1 cellular context compared by ENCODE assay signal in the genomic region with DNA sequence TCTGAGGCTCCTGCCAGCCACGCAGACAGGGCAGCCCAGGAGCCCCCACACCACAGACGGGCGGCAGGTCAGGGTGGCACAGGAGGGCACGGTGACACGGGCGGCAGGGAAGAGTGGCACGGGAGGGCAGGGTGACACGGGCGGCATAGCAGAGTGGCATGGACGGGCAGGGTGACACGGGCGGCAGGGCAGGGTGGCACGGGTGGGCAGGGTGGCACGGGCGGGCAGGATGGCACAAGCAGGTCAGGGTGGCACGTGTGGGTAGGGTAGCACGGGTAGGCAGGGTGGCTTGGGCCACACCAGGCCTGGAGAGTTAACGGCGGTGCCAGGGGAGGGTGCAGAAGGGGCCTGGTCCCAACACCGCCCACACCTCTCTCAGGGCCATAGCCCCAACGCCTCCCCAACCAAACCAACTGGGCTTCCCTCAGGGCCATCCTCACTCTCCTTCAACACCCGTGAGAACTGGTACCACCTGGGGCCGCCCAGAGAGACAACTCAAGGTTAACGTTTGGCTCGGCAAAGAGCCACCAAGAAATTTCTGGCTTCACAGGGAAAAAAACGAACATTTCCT.
TF ChIP-seq lines count a peak whose summit lies in the region.

No MANE protein-coding gene starts in this region.

TF ChIP-seq in GM12878, 131 proteins besides CTCF, POLR2A, EP300 and RAD21:
- TF ChIP-seq RELB (IDR thresholded peaks at IDR 0.05; ENCODE audit: low read depth) (no peak), SIX5 (IDR thresholded peaks at IDR 0.05; ENCODE audit: low read depth, low read length, severe bottlenecking) (no peak), SMC3 (IDR thresholded peaks at IDR 0.05; ENCODE audit: borderline replicate concordance, low read length) (no peak), ZNF207 (IDR thresholded peaks at IDR 0.05; ENCODE audit: borderline replicate concordance) (no peak), BRCA1 (IDR thresholded peaks at IDR 0.05; ENCODE audit: low read depth, low read length) (no peak), PML (IDR thresholded peaks at IDR 0.05; ENCODE audit: low read length) (no peak), IRF5 (IDR thresholded peaks at IDR 0.05; ENCODE audit: borderline replicate concordance) (no peak), TAF1 (IDR thresholded peaks at IDR 0.05; ENCODE audit: borderline replicate concordance, low read depth, low read length) (no peak), CREB1 (IDR thresholded peaks at IDR 0.05; ENCODE audit: low read depth) (no peak), NR2F1 (conservative IDR thresholded peaks at IDR 0.05) (no peak), WRNIP1 (IDR thresholded peaks at IDR 0.05; ENCODE audit: borderline replicate concordance, low read depth, low read length) (no peak), ZBED1 (IDR thresholded peaks at IDR 0.05; ENCODE audit: borderline replicate concordance) (no peak), NRF1 (conservative IDR thresholded peaks at IDR 0.05; ENCODE audit: low read depth, low read length) (no peak)
- TF ChIP-seq, protein P1, sequence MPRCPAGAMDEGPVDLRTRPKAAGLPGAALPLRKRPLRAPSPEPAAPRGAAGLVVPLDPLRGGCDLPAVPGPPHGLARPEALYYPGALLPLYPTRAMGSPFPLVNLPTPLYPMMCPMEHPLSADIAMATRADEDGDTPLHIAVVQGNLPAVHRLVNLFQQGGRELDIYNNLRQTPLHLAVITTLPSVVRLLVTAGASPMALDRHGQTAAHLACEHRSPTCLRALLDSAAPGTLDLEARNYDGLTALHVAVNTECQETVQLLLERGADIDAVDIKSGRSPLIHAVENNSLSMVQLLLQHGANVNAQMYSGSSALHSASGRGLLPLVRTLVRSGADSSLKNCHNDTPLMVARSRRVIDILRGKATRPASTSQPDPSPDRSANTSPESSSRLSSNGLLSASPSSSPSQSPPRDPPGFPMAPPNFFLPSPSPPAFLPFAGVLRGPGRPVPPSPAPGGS (IDR thresholded peaks at IDR 0.05; ENCODE audit: borderline replicate concordance, insufficient read depth, low read depth, low read length, poor library complexity, severe bottlenecking), result no peak
